ENCODE assay signal across 1 cellular context in genomic region chr9:129333961-129334743, GRCh38.
TF ChIP-seq lines count a peak whose summit lies in the region.

No MANE protein-coding gene starts in this region.

TF ChIP-seq in HepG2, 621 proteins besides CTCF, POLR2A, EP300 and RAD21 (continued from another document and continues in another):
- no peak for TF ChIP-seq ZHX2 (IDR thresholded peaks at IDR 0.05; ENCODE audit: low read depth)
- no peak for TF ChIP-seq ZHX2 (CRISPR knock-in tag; IDR thresholded peaks at IDR 0.05; ENCODE audit: borderline replicate concordance)
- 0 out of 2 replicates have a peak, but pooled peaks have one; percentile 21 for TF ChIP-seq ZNF562 (CRISPR knock-in tag; IDR thresholded peaks at IDR 0.05; ENCODE audit: borderline replicate concordance)
- peak; percentile 97 for TF ChIP-seq RXRA (CRISPR knock-in tag; IDR thresholded peaks at IDR 0.05)
- peak; percentile 97 for TF ChIP-seq MAZ (IDR thresholded peaks at IDR 0.05; ENCODE audit: borderline replicate concordance, low read depth, low read length)
- peak; percentile 99 for TF ChIP-seq MAZ (CRISPR knock-in tag; IDR thresholded peaks at IDR 0.05; ENCODE audit: low read depth)
- TF ChIP-seq, protein P1, sequence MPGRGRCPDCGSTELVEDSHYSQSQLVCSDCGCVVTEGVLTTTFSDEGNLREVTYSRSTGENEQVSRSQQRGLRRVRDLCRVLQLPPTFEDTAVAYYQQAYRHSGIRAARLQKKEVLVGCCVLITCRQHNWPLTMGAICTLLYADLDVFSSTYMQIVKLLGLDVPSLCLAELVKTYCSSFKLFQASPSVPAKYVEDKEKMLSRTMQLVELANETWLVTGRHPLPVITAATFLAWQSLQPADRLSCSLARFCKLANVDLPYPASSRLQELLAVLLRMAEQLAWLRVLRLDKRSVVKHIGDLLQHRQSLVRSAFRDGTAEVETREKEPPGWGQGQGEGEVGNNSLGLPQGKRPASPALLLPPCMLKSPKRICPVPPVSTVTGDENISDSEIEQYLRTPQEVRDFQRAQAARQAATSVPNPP (CRISPR knock-in tag; IDR thresholded peaks at IDR 0.05) = no peak
- no peak; the same call in 1 of the 2 replicates for TF ChIP-seq KLF12 (CRISPR knock-in tag; IDR thresholded peaks at IDR 0.05; ENCODE audit: borderline replicate concordance)
- peak; percentile 84 for TF ChIP-seq HNRNPL (IDR thresholded peaks at IDR 0.05; ENCODE audit: low read depth, low read length)
- TF ChIP-seq ZBTB7A (CRISPR knock-in tag; IDR thresholded peaks at IDR 0.05) = peak; percentile 32; the same call in 1 of the 2 replicates
- TF ChIP-seq TOE1 (CRISPR knock-in tag; IDR thresholded peaks at IDR 0.05) = peak; percentile 63; the same call in 1 of the 2 replicates
- TF ChIP-seq AGO2 (optimal IDR thresholded peaks at IDR 0.05; ENCODE audit: low read depth, low read length) = peak; percentile 50
- TF ChIP-seq ZNF619 (CRISPR knock-in tag; IDR thresholded peaks at IDR 0.05) = no peak
- peak; percentile 96 for TF ChIP-seq HDAC1 (CRISPR knock-in tag; IDR thresholded peaks at IDR 0.05)
- TF ChIP-seq FOXP1 (IDR thresholded peaks at IDR 0.05) = peak; percentile 45; the same call in 1 of the 2 replicates
- peak; percentile 65; the same call in 1 of the 2 replicates for TF ChIP-seq FOXP1 (CRISPR knock-in tag; IDR thresholded peaks at IDR 0.05)
- no peak; the same call in 1 of the 2 replicates for TF ChIP-seq ZNF629 (CRISPR knock-in tag; conservative IDR thresholded peaks at IDR 0.05)
- no peak for TF ChIP-seq CHD2 (IDR thresholded peaks at IDR 0.05; ENCODE audit: low read depth, low read length)
- TF ChIP-seq RARG (CRISPR knock-in tag; IDR thresholded peaks at IDR 0.05; ENCODE audit: low read depth) = no peak
- peak; percentile 93 for TF ChIP-seq RCOR2 (CRISPR knock-in tag; IDR thresholded peaks at IDR 0.05)
- TF ChIP-seq ZBTB37 (CRISPR knock-in tag; IDR thresholded peaks at IDR 0.05) = peak; percentile 92
- 0 out of 2 replicates have a peak, but pooled peaks have one; percentile 55 for TF ChIP-seq SNAI1 (CRISPR knock-in tag; IDR thresholded peaks at IDR 0.05; ENCODE audit: borderline replicate concordance)
- no peak for TF ChIP-seq MLLT10 (CRISPR knock-in tag; IDR thresholded peaks at IDR 0.05)
- no peak for TF ChIP-seq PAF1 (CRISPR knock-in tag; IDR thresholded peaks at IDR 0.05)
- no peak; the same call in 1 of the 2 replicates for TF ChIP-seq ARID2 (CRISPR knock-in tag; IDR thresholded peaks at IDR 0.05; ENCODE audit: borderline replicate concordance)
- TF ChIP-seq ZNF230 (CRISPR knock-in tag; IDR thresholded peaks at IDR 0.05) = peak; percentile 84
- TF ChIP-seq MAFG (CRISPR knock-in tag; IDR thresholded peaks at IDR 0.05) = no peak
- TF ChIP-seq ZNF329 (CRISPR knock-in tag; IDR thresholded peaks at IDR 0.05; ENCODE audit: low read depth) = no peak; the same call in 1 of the 2 replicates
- no peak for TF ChIP-seq RELA (CRISPR knock-in tag; IDR thresholded peaks at IDR 0.05)
- TF ChIP-seq TBX3 (IDR thresholded peaks at IDR 0.05; ENCODE audit: borderline replicate concordance) = peak; percentile 68
- no peak for TF ChIP-seq ZNF253 (CRISPR knock-in tag; IDR thresholded peaks at IDR 0.05; ENCODE audit: borderline replicate concordance)
- no peak; the same call in 1 of the 2 replicates for TF ChIP-seq ZNF790 (CRISPR knock-in tag; IDR thresholded peaks at IDR 0.05; ENCODE audit: borderline replicate concordance)
- peak; percentile 32 for TF ChIP-seq POLR2AphosphoS5 (IDR thresholded peaks at IDR 0.05; ENCODE audit: low read depth, low read length)
- peak; percentile 97 for TF ChIP-seq JUNB (CRISPR knock-in tag; IDR thresholded peaks at IDR 0.05; ENCODE audit: borderline replicate concordance)
- TF ChIP-seq, protein P2, sequence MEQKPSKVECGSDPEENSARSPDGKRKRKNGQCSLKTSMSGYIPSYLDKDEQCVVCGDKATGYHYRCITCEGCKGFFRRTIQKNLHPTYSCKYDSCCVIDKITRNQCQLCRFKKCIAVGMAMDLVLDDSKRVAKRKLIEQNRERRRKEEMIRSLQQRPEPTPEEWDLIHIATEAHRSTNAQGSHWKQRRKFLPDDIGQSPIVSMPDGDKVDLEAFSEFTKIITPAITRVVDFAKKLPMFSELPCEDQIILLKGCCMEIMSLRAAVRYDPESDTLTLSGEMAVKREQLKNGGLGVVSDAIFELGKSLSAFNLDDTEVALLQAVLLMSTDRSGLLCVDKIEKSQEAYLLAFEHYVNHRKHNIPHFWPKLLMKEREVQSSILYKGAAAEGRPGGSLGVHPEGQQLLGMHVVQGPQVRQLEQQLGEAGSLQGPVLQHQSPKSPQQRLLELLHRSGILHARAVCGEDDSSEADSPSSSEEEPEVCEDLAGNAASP (CRISPR knock-in tag; IDR thresholded peaks at IDR 0.05; ENCODE audit: borderline replicate concordance) = peak; percentile 86
- no peak for TF ChIP-seq POLR2AphosphoS2 (IDR thresholded peaks at IDR 0.05; ENCODE audit: low read depth, low read length)
- TF ChIP-seq, protein P3, sequence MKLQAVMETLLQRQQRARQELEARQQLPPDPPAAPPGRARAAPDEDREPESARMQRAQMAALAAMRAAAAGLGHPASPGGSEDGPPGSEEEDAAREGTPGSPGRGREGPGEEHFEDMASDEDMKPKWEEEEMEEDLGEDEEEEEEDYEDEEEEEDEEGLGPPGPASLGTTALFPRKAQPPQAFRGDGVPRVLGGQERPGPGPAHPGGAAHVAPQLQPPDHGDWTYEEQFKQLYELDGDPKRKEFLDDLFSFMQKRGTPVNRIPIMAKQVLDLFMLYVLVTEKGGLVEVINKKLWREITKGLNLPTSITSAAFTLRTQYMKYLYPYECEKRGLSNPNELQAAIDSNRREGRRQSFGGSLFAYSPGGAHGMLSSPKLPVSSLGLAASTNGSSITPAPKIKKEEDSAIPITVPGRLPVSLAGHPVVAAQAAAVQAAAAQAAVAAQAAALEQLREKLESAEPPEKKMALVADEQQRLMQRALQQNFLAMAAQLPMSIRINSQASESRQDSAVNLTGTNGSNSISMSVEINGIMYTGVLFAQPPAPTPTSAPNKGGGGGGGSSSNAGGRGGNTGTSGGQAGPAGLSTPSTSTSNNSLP (IDR thresholded peaks at IDR 0.05; ENCODE audit: low read depth, low read length) = peak; percentile 53
- no peak for TF ChIP-seq ZSCAN20 (CRISPR knock-in tag; IDR thresholded peaks at IDR 0.05; ENCODE audit: borderline replicate concordance)
- no peak for TF ChIP-seq ZFAT (CRISPR knock-in tag; conservative IDR thresholded peaks at IDR 0.05)
- TF ChIP-seq TBX2 (CRISPR knock-in tag; IDR thresholded peaks at IDR 0.05; ENCODE audit: borderline replicate concordance) = peak; percentile 97
- TF ChIP-seq, protein P4, sequence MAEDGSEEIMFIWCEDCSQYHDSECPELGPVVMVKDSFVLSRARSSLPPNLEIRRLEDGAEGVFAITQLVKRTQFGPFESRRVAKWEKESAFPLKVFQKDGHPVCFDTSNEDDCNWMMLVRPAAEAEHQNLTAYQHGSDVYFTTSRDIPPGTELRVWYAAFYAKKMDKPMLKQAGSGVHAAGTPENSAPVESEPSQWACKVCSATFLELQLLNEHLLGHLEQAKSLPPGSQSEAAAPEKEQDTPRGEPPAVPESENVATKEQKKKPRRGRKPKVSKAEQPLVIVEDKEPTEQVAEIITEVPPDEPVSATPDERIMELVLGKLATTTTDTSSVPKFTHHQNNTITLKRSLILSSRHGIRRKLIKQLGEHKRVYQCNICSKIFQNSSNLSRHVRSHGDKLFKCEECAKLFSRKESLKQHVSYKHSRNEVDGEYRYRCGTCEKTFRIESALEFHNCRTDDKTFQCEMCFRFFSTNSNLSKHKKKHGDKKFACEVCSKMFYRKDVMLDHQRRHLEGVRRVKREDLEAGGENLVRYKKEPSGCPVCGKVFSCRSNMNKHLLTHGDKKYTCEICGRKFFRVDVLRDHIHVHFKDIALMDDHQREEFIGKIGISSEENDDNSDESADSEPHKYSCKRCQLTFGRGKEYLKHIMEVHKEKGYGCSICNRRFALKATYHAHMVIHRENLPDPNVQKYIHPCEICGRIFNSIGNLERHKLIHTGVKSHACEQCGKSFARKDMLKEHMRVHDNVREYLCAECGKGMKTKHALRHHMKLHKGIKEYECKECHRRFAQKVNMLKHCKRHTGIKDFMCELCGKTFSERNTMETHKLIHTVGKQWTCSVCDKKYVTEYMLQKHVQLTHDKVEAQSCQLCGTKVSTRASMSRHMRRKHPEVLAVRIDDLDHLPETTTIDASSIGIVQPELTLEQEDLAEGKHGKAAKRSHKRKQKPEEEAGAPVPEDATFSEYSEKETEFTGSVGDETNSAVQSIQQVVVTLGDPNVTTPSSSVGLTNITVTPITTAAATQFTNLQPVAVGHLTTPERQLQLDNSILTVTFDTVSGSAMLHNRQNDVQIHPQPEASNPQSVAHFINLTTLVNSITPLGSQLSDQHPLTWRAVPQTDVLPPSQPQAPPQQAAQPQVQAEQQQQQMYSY (CRISPR knock-in tag; IDR thresholded peaks at IDR 0.05) = no peak
- TF ChIP-seq SIX1 (CRISPR knock-in tag; IDR thresholded peaks at IDR 0.05; ENCODE audit: borderline replicate concordance) = peak; percentile 62; the same call in 1 of the 2 replicates
- no peak for TF ChIP-seq NCOA5 (CRISPR knock-in tag; IDR thresholded peaks at IDR 0.05)
- TF ChIP-seq ZBTB10 (CRISPR knock-in tag; IDR thresholded peaks at IDR 0.05; ENCODE audit: borderline replicate concordance) = peak; percentile 92
- peak; percentile 34; the same call in 1 of the 2 replicates for TF ChIP-seq ZNF674 (CRISPR knock-in tag; IDR thresholded peaks at IDR 0.05; ENCODE audit: low read depth)
- peak; percentile 56 for TF ChIP-seq ZNF781 (CRISPR knock-in tag; IDR thresholded peaks at IDR 0.05; ENCODE audit: borderline replicate concordance, not compliant biosample characterization)
- no peak for TF ChIP-seq ZNF839 (CRISPR knock-in tag; IDR thresholded peaks at IDR 0.05; ENCODE audit: borderline replicate concordance)
- TF ChIP-seq TGIF2 (CRISPR knock-in tag; IDR thresholded peaks at IDR 0.05) = no peak
- TF ChIP-seq ZMYM2 (CRISPR knock-in tag; IDR thresholded peaks at IDR 0.05) = peak; percentile 72
- no peak for TF ChIP-seq ZNF550 (CRISPR knock-in tag; IDR thresholded peaks at IDR 0.05; ENCODE audit: borderline replicate concordance)
